Comparison of ENCODE assay signal across 15 cellular contexts in genomic region chr6:157896931-157897330, GRCh38.
DNase-seq lines count a peak whose midpoint lies in the region; ATAC-seq and TF ChIP-seq lines count a peak whose summit lies in the region.
"Had no signal": no experiment of that assay in that cellular context is flagged by ENCODE, and none has a peak within 500 bp of the region (broad histone marks: within the 10 kb centered on the region; RNA-seq: fewer than 3 reads in every experiment).

No MANE protein-coding gene starts in this region.

- H3K9me3 Mint-ChIP-seq in CD4-positive, alpha-beta T cell = no peaks in the 10 kb centered on the region
- no peaks in the 10 kb centered on the region for H3K9me3 Mint-ChIP-seq in WTC11
- H3K9me3 Mint-ChIP-seq: H9, IgD-negative memory B cell had no signal

- CTCF ChIA-PET in CD4-positive, alpha-beta T cell (lab: Charles Lee) = interaction anchor here (1.7 to 2.0 kb wide), 3 partner anchors 12 to 24 kb away, joined by 5 to 8 read pairs (median 7); no protein-coding TSS in a partner anchor
- CTCF ChIA-PET in WTC11 (lab: Charles Lee) = interaction anchor here (0.6 to 1.9 kb wide), 3 partner anchors 24 to 165 kb away, joined by 3 to 8 read pairs (median 5); no protein-coding TSS in a partner anchor

- peak overlapping the region; percentile 5 for H3K27ac Mint-ChIP-seq in CD4-positive, alpha-beta T cell
- H3K27ac Mint-ChIP-seq in T-helper 17 cell (peak overlapping the region; percentile 75), WTC11 (no peak overlapping the region)

- no peak for ATAC-seq in CD4-positive, alpha-beta T cell (ENCODE audit: poor library complexity)
- no peak for ATAC-seq in T-helper 17 cell
- ATAC-seq in sciatic nerve = peak; percentile 12
- no peak for ATAC-seq in GM19467 (IDR thresholded peaks at IDR 0.05; ENCODE audit: unreplicated experiment)
- ATAC-seq in HG03521 (IDR thresholded peaks at IDR 0.05; ENCODE audit: unreplicated experiment) = no peak
- no peak for ATAC-seq in WTC11

- no peaks in the 10 kb centered on the region for H3K27me3 ChIP-seq in CD4-positive, alpha-beta T cell (ENCODE audit: control insufficient read depth, insufficient read depth, low read length)
- H3K27me3 ChIP-seq: BE2C had no signal

- POLR2A ChIA-PET in CD4-positive, alpha-beta T cell (lab: Charles Lee) = interaction anchor here (0.9 to 1.1 kb wide), 2 partner anchors 10 to 12 kb away, joined by 3 to 5 read pairs; no protein-coding TSS in a partner anchor
- POLR2A ChIA-PET in WTC11 (lab: Charles Lee) = interaction anchor here (0.6 kb wide), 1 partner anchor 303 kb away, joined by 5 read pairs; no protein-coding TSS in a partner anchor

- peaks cover 40% of the 10 kb centered on the region for H3K4me1 Mint-ChIP-seq in CD4-positive, alpha-beta T cell (ENCODE audit: low read depth)
- H3K4me1 Mint-ChIP-seq in T-helper 17 cell = peaks cover 35% of the 10 kb centered on the region
- H3K4me1 Mint-ChIP-seq in WTC11 = peaks cover 18% of the 10 kb centered on the region

- H3K4me3 Mint-ChIP-seq in CD4-positive, alpha-beta T cell = no peak overlapping the region
- H3K4me3 Mint-ChIP-seq in T-helper 17 cell = no peak overlapping the region
- no peak overlapping the region for H3K4me3 Mint-ChIP-seq in WTC11
- H3K4me3 Mint-ChIP-seq: H9 had no signal

- no peak overlapping the region for H3K27ac ChIP-seq in CD4-positive, alpha-beta T cell (ENCODE audit: low read depth, low read length)
- H3K27ac ChIP-seq: C4-2B, GM23248 had no signal

- TF ChIP-seq CTCF in CD4-positive, alpha-beta T cell (IDR thresholded peaks at IDR 0.05) = no peak
- no peak for TF ChIP-seq CTCF in WTC11 (IDR thresholded peaks at IDR 0.05)

- H3K27me3 Mint-ChIP-seq in CD4-positive, alpha-beta T cell = no peaks in the 10 kb centered on the region
- H3K27me3 Mint-ChIP-seq in T-helper 17 cell (no peaks in the 10 kb centered on the region), WTC11 (ENCODE audit: low read depth) (no peaks in the 10 kb centered on the region)
- H3K27me3 Mint-ChIP-seq: IgD-negative memory B cell had no signal

- intact Hi-C loops in CD4-positive, alpha-beta T cell (cut with DNase I, micrococcal nuclease) = loop anchor here in 1 of 2 experiments (10.0 kb wide), 2 partner anchors 512 to 582 kb away; partner anchors contain the start of gene ZDHHC14
- intact Hi-C loops in sciatic nerve (cut with DNase I) = no loop called here

- H3K36me3 Mint-ChIP-seq in CD4-positive, alpha-beta T cell (ENCODE audit: low read depth) = peaks cover 84% of the 10 kb centered on the region
- H3K36me3 Mint-ChIP-seq in T-helper 17 cell (ENCODE audit: low read depth) (peaks cover 7% of the 10 kb centered on the region), WTC11 (peaks cover 10% of the 10 kb centered on the region)

- DNase-seq in CD4-positive, alpha-beta T cell = no peak
- DNase-seq in T-helper 17 cell (no peak), myocyte (ENCODE audit: low read depth) (peak; percentile 79), sciatic nerve (ENCODE audit: low spot score) (no peak), NCI-H82 (lab: John Stamatoyannopoulos, UW) (no peak), WTC11 (ENCODE audit: low spot score) (no peak)
- DNase-seq: BE2C, DMS53, GF-D8, GM23248, H9 had no signal

- no peaks in the 10 kb centered on the region for H3K9me3 ChIP-seq in CD4-positive, alpha-beta T cell (ENCODE audit: control insufficient read depth, low read length)
- H3K9me3 ChIP-seq in T-helper 17 cell (ENCODE audit: control insufficient read depth, low read length, poor library complexity, severe bottlenecking) = no peaks in the 10 kb centered on the region
- H3K9me3 ChIP-seq: BE2C had no signal

TF ChIP-seq in WTC11, 78 proteins besides CTCF, POLR2A, EP300 and RAD21:
- TF ChIP-seq AFF4 (CRISPR knock-in tag; IDR thresholded peaks at IDR 0.05; ENCODE audit: borderline replicate concordance) (no peak), E2F1 (CRISPR knock-in tag; IDR thresholded peaks at IDR 0.05) (no peak), SP1 (CRISPR knock-in tag; conservative IDR thresholded peaks at IDR 0.05) (no peak), TCF7 (CRISPR knock-in tag; IDR thresholded peaks at IDR 0.05; ENCODE audit: low read depth) (no peak), E2F4 (CRISPR knock-in tag; IDR thresholded peaks at IDR 0.05; ENCODE audit: borderline replicate concordance, low read depth) (no peak), ERG (CRISPR knock-in tag; IDR thresholded peaks at IDR 0.05) (no peak), EMX1 (CRISPR knock-in tag; IDR thresholded peaks at IDR 0.05) (no peak), FOXK1 (CRISPR knock-in tag; IDR thresholded peaks at IDR 0.05) (no peak), ZNF512 (CRISPR knock-in tag; IDR thresholded peaks at IDR 0.05; ENCODE audit: borderline replicate concordance) (no peak), GTF2I (CRISPR knock-in tag; conservative IDR thresholded peaks at IDR 0.05) (no peak), NFATC4 (CRISPR knock-in tag; IDR thresholded peaks at IDR 0.05) (no peak)
